ENCODE assay signal across 15 cellular contexts in the genomic region with DNA sequence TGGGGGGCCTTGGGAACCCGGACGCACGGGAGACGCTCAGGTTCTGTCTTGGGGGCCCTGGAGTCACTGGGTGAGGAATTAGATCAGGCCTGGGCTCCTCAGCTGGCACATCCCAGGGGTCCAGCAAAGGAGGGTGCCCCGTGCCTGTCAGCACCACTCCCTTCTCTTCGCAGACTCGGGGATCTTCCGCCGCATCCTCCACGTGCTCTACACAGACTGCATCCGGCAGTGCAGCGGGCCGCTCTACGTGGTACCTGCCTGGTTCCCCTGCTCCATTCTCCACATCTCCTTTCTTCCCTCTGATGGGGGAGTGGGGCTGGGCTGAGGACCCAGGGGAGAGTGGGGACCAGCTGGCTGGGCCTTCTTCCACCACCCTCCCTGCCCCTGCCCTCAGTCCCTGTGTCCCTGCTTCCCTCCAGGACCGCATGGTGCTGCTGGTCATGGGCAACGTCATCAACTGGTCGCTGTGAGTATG.
"Had no signal": no experiment of that assay in that cellular context is flagged by ENCODE, and none has a peak within 500 bp of the region (broad histone marks: within the 10 kb centered on the region; RNA-seq: fewer than 3 reads in every experiment).

No MANE protein-coding gene starts in this region.

- H3K4me3 ChIP-seq: dorsolateral prefrontal cortex, esophagus muscularis mucosa, suprapubic skin had no signal

- DNase-seq: activated CD4-positive, CD25-positive, alpha-beta regulatory T cell treated with anti-CD3 and anti-CD28 coated beads, Interleukin-2, amount 50 U/mL, for 72 hours; activated naive CD4-positive, alpha-beta T cell treated with anti-CD3 and anti-CD28 coated beads, Interleukin-2, amount 10 ng/mL, durations not matched to agents 7 days and 5 days; activated T-cell treated with anti-CD3 and anti-CD28 coated beads, Interleukin-2, amount 50 U/mL, for 1 hour; naive thymus-derived CD8-positive, alpha-beta T cell; retina; stimulated activated CD4-positive, alpha-beta T cell treated with anti-CD3 and anti-CD28 coated beads, Interleukin-2, amount 100 ng/mL, for 48 hours; stimulated activated naive CD4-positive, alpha-beta T cell treated with Interleukin-2 at 50 U/mL for 16 hours; T1000 had no signal

- ATAC-seq: left lobe of liver; naive thymus-derived CD8-positive, alpha-beta T cell had no signal

- H3K27ac ChIP-seq: dorsolateral prefrontal cortex, neutrophil, suprapubic skin had no signal

- H3K27me3 Mint-ChIP-seq: activated naive CD4-positive, alpha-beta T cell treated with anti-CD3 and anti-CD28 coated beads, Interleukin-2, amount 10 ng/mL, durations not matched to agents 7 days and 5 days; naive thymus-derived CD8-positive, alpha-beta T cell; type B pancreatic cell had no signal

- H3K9me3 Mint-ChIP-seq: activated naive CD4-positive, alpha-beta T cell treated with anti-CD3 and anti-CD28 coated beads, Interleukin-2, amount 10 ng/mL, durations not matched to agents 7 days and 5 days; activated T-helper 2 cell treated with anti-CD3 and anti-CD28 coated beads, Interferon-gamma antibody, Interleukin-2, Interleukin-4, amounts not matched to agents 10 μg/mL and 5 μg/mL and 100 μg/mL, durations not matched to agents 14 hours and 24 hours and 36 hours; naive thymus-derived CD8-positive, alpha-beta T cell; type B pancreatic cell had no signal

- H3K9me3 ChIP-seq: esophagus muscularis mucosa, neutrophil, suprapubic skin had no signal

- H3K4me3 Mint-ChIP-seq: activated naive CD4-positive, alpha-beta T cell treated with anti-CD3 and anti-CD28 coated beads, Interleukin-2, amount 10 ng/mL, durations not matched to agents 7 days and 5 days; type B pancreatic cell had no signal

- H3K27ac Mint-ChIP-seq: activated T-helper 2 cell treated with anti-CD3 and anti-CD28 coated beads, Interferon-gamma antibody, Interleukin-2, Interleukin-4, amounts not matched to agents 10 μg/mL and 5 μg/mL and 100 μg/mL, durations not matched to agents 14 hours and 24 hours and 36 hours; type B pancreatic cell had no signal

- H3K27me3 ChIP-seq: dorsolateral prefrontal cortex, esophagus muscularis mucosa, neutrophil, suprapubic skin had no signal
